ENCODE assay signal across 9 cellular contexts in genomic region chr3:44712455-44713075, GRCh38. TPM values are rescaled to one million over a fixed set of nuclear protein-coding genes. Genes with fewer than 3 reads are reported as not detected.
DNase-seq lines count a peak whose midpoint lies in the region; FAIRE-seq and TF ChIP-seq lines count a peak whose summit lies in the region.
"Had no signal": no experiment of that assay in that cellular context is flagged by ENCODE, and none has a peak within 500 bp of the region (broad histone marks: within the 10 kb centered on the region; RNA-seq: fewer than 3 reads in every experiment).

Gene ZNF502 (plus strand): TSS chr3:44712660. CDS start chr3:44720262, 7,602 bp downstream.

- peak within 1 kb of the TSS; percentile 62 for H3K9ac ChIP-seq in mucosa of stomach (ENCODE audit: low read length)
- no peak within 1 kb of the TSS for H3K9ac ChIP-seq in MM.1S (ENCODE audit: low read length)

- peaks cover 67% of the 10 kb centered on the region for H3K9me3 Mint-ChIP-seq in activated T-helper 1 cell treated with anti-CD3 and anti-CD28 coated beads, Interleukin-12 subunit alpha, Interleukin-12 subunit beta, Interleukin-2, Interleukin-4 antibody, amounts not matched to agents 30 ng/mL and 10 ng/mL and 1 ng/mL, durations not matched to agents 14 hours and 24 hours and 36 hours

- peaks cover 0 to 24% (median 12%) of the 10 kb centered on the region in 4 donors for H3K36me3 ChIP-seq in esophagus muscularis mucosa
- H3K36me3 ChIP-seq in mucosa of stomach (ENCODE audit: control insufficient read depth, insufficient read depth, low read length): no peaks in the 10 kb centered on the region
- no peaks in the 10 kb centered on the region for H3K36me3 ChIP-seq in MM.1S (replicated peaks; ENCODE audit: insufficient read depth, low read length)

- H2AFZ ChIP-seq in MM.1S (ENCODE audit: low read length): no peak within 1 kb of the TSS

- peak within 1 kb of the TSS; percentile 84 for H3K4me3 Mint-ChIP-seq in activated T-helper 1 cell treated with anti-CD3 and anti-CD28 coated beads, Interleukin-12 subunit alpha, Interleukin-12 subunit beta, Interleukin-2, Interleukin-4 antibody, amounts not matched to agents 30 ng/mL and 10 ng/mL and 1 ng/mL, durations not matched to agents 14 hours and 24 hours and 36 hours

- H3K79me2 ChIP-seq in MM.1S (ENCODE audit: low read length): no peaks in the 10 kb centered on the region

- H3K9me3 ChIP-seq in esophagus muscularis mucosa: peaks cover 0 to 34% (median 17%) of the 10 kb centered on the region in 4 donors
- H3K9me3 ChIP-seq in mucosa of stomach (ENCODE audit: control insufficient read depth, low read length): peaks cover 6% of the 10 kb centered on the region
- no peaks in the 10 kb centered on the region for H3K9me3 ChIP-seq in MM.1S (replicated peaks; ENCODE audit: insufficient read depth, low read length)

- no peaks in the 10 kb centered on the region for H3K9me2 ChIP-seq in MM.1S (replicated peaks; ENCODE audit: insufficient read depth, low read length)

- FAIRE-seq in GM12892 (lab: Jason Lieb, UNC): no peak
- FAIRE-seq: colon had no signal

- TF ChIP-seq EP300 in esophagus muscularis mucosa (IDR thresholded peaks at IDR 0.05): no peak

- H3K4me3 ChIP-seq in esophagus muscularis mucosa (peak within 1 kb of the TSS; percentile 79 to 92 (median 85)), mucosa of stomach (ENCODE audit: low read length) (peak within 1 kb of the TSS; percentile 51), MM.1S (ENCODE audit: low read length) (no peak within 1 kb of the TSS)

- TF ChIP-seq POLR2A in GM12892 (IDR thresholded peaks at IDR 0.05; ENCODE audit: low read depth, low read length): no peak; the same call in 1 of the 2 replicates
- no peak for TF ChIP-seq POLR2A in esophagus muscularis mucosa (IDR thresholded peaks at IDR 0.05; ENCODE audit: low read depth)

- peak; percentile 9 for DNase-seq in GM12892 (ENCODE audit: insufficient read length)
- DNase-seq in NCI-H748 treated with DMSO at 0.1 percent for 48 hours (lab: John Stamatoyannopoulos, UW): peak; percentile 58
- DNase-seq in activated T-helper 1 cell treated with anti-CD3 and anti-CD28 coated beads, Interleukin-12 subunit alpha, Interleukin-12 subunit beta, Interleukin-2, Interleukin-4 antibody, amounts not matched to agents 30 ng/mL and 10 ng/mL and 1 ng/mL, durations not matched to agents 14 hours and 24 hours and 36 hours (ENCODE audit: low spot score): peak; percentile 4
- peak; percentile 95 for DNase-seq in esophagus muscularis mucosa (ENCODE audit: extremely low spot score)
- DNase-seq in stimulated activated CD8-positive, alpha-beta memory T cell treated with anti-CD3 and anti-CD28 coated beads, Interleukin-4, amount 100 ng/mL, for 4 hours (ENCODE audit: low read depth in 2 of 2, low spot score in 1 of 2): peak; percentile 32 to 46
- DNase-seq in GDM1 (lab: John Stamatoyannopoulos, UW): no peak
- DNase-seq in MM.1S: no peak

- peaks cover 5% of the 10 kb centered on the region for H3K4me1 Mint-ChIP-seq in activated T-helper 1 cell treated with anti-CD3 and anti-CD28 coated beads, Interleukin-12 subunit alpha, Interleukin-12 subunit beta, Interleukin-2, Interleukin-4 antibody, amounts not matched to agents 30 ng/mL and 10 ng/mL and 1 ng/mL, durations not matched to agents 14 hours and 24 hours and 36 hours (ENCODE audit: low read depth)

- H3K27ac ChIP-seq in esophagus muscularis mucosa (replicated peaks in 1 of 4) (peak within 1 kb of the TSS; percentile 76 to 86 (median 80)), MM.1S (ENCODE audit: low read length) (no peak within 1 kb of the TSS)

- H3F3A ChIP-seq in MM.1S (ENCODE audit: insufficient read depth, low read length): no peaks in the 10 kb centered on the region

- intact Hi-C loops in activated T-helper 1 cell treated with anti-CD3 and anti-CD28 coated beads, Interleukin-12 subunit alpha, Interleukin-12 subunit beta, Interleukin-2, Interleukin-4 antibody, amounts not matched to agents 30 ng/mL and 10 ng/mL and 1 ng/mL, durations not matched to agents 14 hours and 24 hours and 36 hours (cut with micrococcal nuclease): loop anchor here (10.0 kb wide), 1 partner anchor 128 kb away; the partner anchor contains the start of gene ZNF660
- intact Hi-C loops in esophagus muscularis mucosa (cut with DNase I): loop anchor here (1.0 kb wide), 1 partner anchor 17 kb away; the partner anchor contains the start of gene ZNF501

- no peak within 1 kb of the TSS for H3K4me2 ChIP-seq in MM.1S (ENCODE audit: low read depth, low read length)

- H3K4me1 ChIP-seq in esophagus muscularis mucosa (peaks cover 5 to 15% (median 10%) of the 10 kb centered on the region in 4 donors), mucosa of stomach (ENCODE audit: control insufficient read depth, insufficient read depth, low read length) (no peaks in the 10 kb centered on the region), MM.1S (ENCODE audit: low read length) (no peaks in the 10 kb centered on the region)

- no peak within 1 kb of the TSS for H3K27ac Mint-ChIP-seq in activated T-helper 1 cell treated with anti-CD3 and anti-CD28 coated beads, Interleukin-12 subunit alpha, Interleukin-12 subunit beta, Interleukin-2, Interleukin-4 antibody, amounts not matched to agents 30 ng/mL and 10 ng/mL and 1 ng/mL, durations not matched to agents 14 hours and 24 hours and 36 hours

- H3K27me3 ChIP-seq in esophagus muscularis mucosa: peaks cover 0 to 18% (median 0%) of the 10 kb centered on the region in 4 donors
- H3K27me3 ChIP-seq in mucosa of stomach (ENCODE audit: control insufficient read depth, insufficient read depth, low read length): no peaks in the 10 kb centered on the region
- no peaks in the 10 kb centered on the region for H3K27me3 ChIP-seq in MM.1S (replicated peaks; ENCODE audit: insufficient read depth, low read length)

- H4K20me1 ChIP-seq in MM.1S (ENCODE audit: insufficient read depth, low read length): no peaks in the 10 kb centered on the region

- TF ChIP-seq CTCF in esophagus muscularis mucosa (IDR thresholded peaks at IDR 0.05) (peak; percentile 33 to 45 (median 41)), MM.1S (IDR thresholded peaks at IDR 0.05; ENCODE audit: low read length) (no peak)

- 2% methylated on average over 13 of the region's 36 CpGs for WGBS in esophagus muscularis mucosa

- peaks cover 4% of the 10 kb centered on the region for H3K36me3 Mint-ChIP-seq in activated T-helper 1 cell treated with anti-CD3 and anti-CD28 coated beads, Interleukin-12 subunit alpha, Interleukin-12 subunit beta, Interleukin-2, Interleukin-4 antibody, amounts not matched to agents 30 ng/mL and 10 ng/mL and 1 ng/mL, durations not matched to agents 14 hours and 24 hours and 36 hours (ENCODE audit: low read depth)

- H3K27me3 Mint-ChIP-seq in activated T-helper 1 cell treated with anti-CD3 and anti-CD28 coated beads, Interleukin-12 subunit alpha, Interleukin-12 subunit beta, Interleukin-2, Interleukin-4 antibody, amounts not matched to agents 30 ng/mL and 10 ng/mL and 1 ng/mL, durations not matched to agents 14 hours and 24 hours and 36 hours (ENCODE audit: insufficient read depth): peaks cover 3% of the 10 kb centered on the region

RNA-seq across cellular contexts. Expression of gene ZNF502, which starts in this region (rescaled TPM):
- 0.36 TPM for polyA plus RNA-seq in GM12892 (2012; ENCODE audit: missing spikeins)
- 0.54 and 0.73 TPM in 2 replicates for total RNA-seq in activated T-helper 1 cell treated with anti-CD3 and anti-CD28 coated beads, Interleukin-12 subunit alpha, Interleukin-12 subunit beta, Interleukin-2, Interleukin-4 antibody, amounts not matched to agents 30 ng/mL and 10 ng/mL and 1 ng/mL, durations not matched to agents 14 hours and 24 hours and 36 hours
- 1 to 10 TPM; 3.2 to 5.8 (median 5.4) TPM for total RNA-seq in esophagus muscularis mucosa

Comparison
In these comparisons a context has a peak if more than half of its experiments do, and no peak if none do; other contexts are left out.
1. Peak in DNase-seq in activated T-helper 1 cell treated with anti-CD3 and anti-CD28 coated beads, Interleukin-12 subunit alpha, Interleukin-12 subunit beta, Interleukin-2, Interleukin-4 antibody, amounts not matched to agents 30 ng/mL and 10 ng/mL and 1 ng/mL, durations not matched to agents 14 hours and 24 hours and 36 hours; RNA of the gene not detected or under 1 TPM.
2. DNase-seq: peak in GM12892 (single experiment), NCI-H748 treated with DMSO at 0.1 percent for 48 hours (single experiment), esophagus muscularis mucosa (single experiment) and stimulated activated CD8-positive, alpha-beta memory T cell treated with anti-CD3 and anti-CD28 coated beads, Interleukin-4, amount 100 ng/mL, for 4 hours (2 of 2); none in GDM1 (single experiment) and MM.1S (single experiment).